Comparison of ENCODE assay signal across 8 cellular contexts in the genomic region with DNA sequence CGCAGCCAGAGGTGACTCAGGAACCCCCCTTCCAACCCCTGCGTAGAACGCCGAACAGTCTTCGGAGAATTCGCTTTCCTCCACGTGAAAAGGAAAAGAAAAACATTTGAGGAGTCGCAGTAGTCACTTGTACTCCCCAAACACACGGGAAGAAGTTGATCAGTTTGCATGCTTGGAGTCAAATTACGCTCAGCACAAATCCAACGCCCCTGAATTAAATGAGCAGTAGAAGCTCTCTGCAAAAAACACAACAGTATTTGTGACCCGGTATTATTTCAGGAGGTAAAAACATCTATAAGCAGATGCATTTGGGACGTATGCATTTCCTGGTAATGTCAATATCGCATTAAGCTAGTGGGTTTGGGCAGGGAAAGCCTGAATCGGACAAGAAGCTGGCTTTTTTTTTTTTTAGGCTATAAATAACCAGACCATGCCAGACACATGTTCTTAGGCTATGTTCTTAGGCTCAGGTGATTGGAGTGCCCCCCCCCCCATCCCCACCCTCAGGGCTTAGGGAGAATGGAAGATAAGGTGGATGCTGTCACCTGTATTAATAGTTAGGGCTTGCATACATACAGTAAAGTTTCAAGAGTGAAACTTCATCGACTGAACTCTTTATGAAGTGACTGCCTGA. TPM values are rescaled to one million over a fixed set of nuclear protein-coding genes. Genes with fewer than 3 reads are reported as not detected.
DNase-seq lines count a peak whose midpoint lies in the region.

No MANE protein-coding gene starts in this region.

- H3K14ac ChIP-seq in mesenchymal stem cell (ENCODE audit: low read length in 2 of 2): no peak overlapping the region

- H3K18ac ChIP-seq in mesenchymal stem cell (ENCODE audit: low read depth in 1 of 2, low read length in 2 of 2): peak overlapping the region in 1 of 2 experiments; percentile 58

- peak overlapping the region; percentile 54 for H2BK120ac ChIP-seq in mesenchymal stem cell (ENCODE audit: low read depth, low read length)

- H3K23ac ChIP-seq in mesenchymal stem cell (ENCODE audit: low read length in 2 of 2): no peak overlapping the region

- H3K4me3 ChIP-seq in NT2/D1 (ENCODE audit: insufficient read length, low read depth) (peak overlapping the region; percentile 84), mesenchymal stem cell (ENCODE audit: insufficient read depth in 1 of 2, low read depth in 1 of 2, low read length in 2 of 2) (peak overlapping the region; percentile 66 to 94), urinary bladder (ENCODE audit: low read depth, low read length) (peak overlapping the region; percentile 47)

- H3K27me3 ChIP-seq in NT2/D1 (ENCODE audit: insufficient read depth, insufficient read length) (peaks cover 11% of the 10 kb centered on the region), mesenchymal stem cell (ENCODE audit: control insufficient read depth in 1 of 2, insufficient read depth in 1 of 2, low read length in 2 of 2) (no peaks in the 10 kb centered on the region)

- H3K27ac ChIP-seq in cingulate gyrus (ENCODE audit: low read depth, low read length) (peak overlapping the region; percentile 72), mesenchymal stem cell (ENCODE audit: low read length, poor library complexity, severe bottlenecking) (no peak overlapping the region), urinary bladder (ENCODE audit: low read depth) (no peak overlapping the region)

- H3K27ac Mint-ChIP-seq in T-helper 1 cell treated with Interleukin-12 subunit alpha and Interleukin-12 subunit beta and Interleukin-4 antibody, amounts not matched to agents 30 μg/mL and 1 μg/mL, for 36 hours: peak overlapping the region; percentile 92

- WGBS in mesenchymal stem cell: under 1% methylated on average over 14 of the region's 16 CpGs
- WGBS in urinary bladder: under 1% methylated on average over 16 of the region's 16 CpGs

- H3K4me3 Mint-ChIP-seq in T-helper 1 cell treated with Interleukin-12 subunit alpha and Interleukin-12 subunit beta and Interleukin-4 antibody, amounts not matched to agents 30 μg/mL and 1 μg/mL, for 36 hours: peak overlapping the region; percentile 90

- H3K36me3 Mint-ChIP-seq in T-helper 1 cell treated with Interleukin-12 subunit alpha and Interleukin-12 subunit beta and Interleukin-4 antibody, amounts not matched to agents 30 μg/mL and 1 μg/mL, for 36 hours (ENCODE audit: low read depth): peaks cover 2% of the 10 kb centered on the region

- H3K9me3 ChIP-seq in NT2/D1 (ENCODE audit: insufficient read depth, low read length) (no peaks in the 10 kb centered on the region), mesenchymal stem cell (ENCODE audit: control insufficient read depth, low read length) (no peaks in the 10 kb centered on the region)

- H3K4me1 ChIP-seq in NT2/D1 (ENCODE audit: insufficient read depth, insufficient read length) (no peaks in the 10 kb centered on the region), mesenchymal stem cell (ENCODE audit: control insufficient read depth, insufficient read depth, low read depth, low read length) (peaks cover 2% of the 10 kb centered on the region), urinary bladder (ENCODE audit: insufficient read depth) (no peaks in the 10 kb centered on the region)

- peaks cover 36% of the 10 kb centered on the region for H3K27me3 Mint-ChIP-seq in T-helper 1 cell treated with Interleukin-12 subunit alpha and Interleukin-12 subunit beta and Interleukin-4 antibody, amounts not matched to agents 30 μg/mL and 1 μg/mL, for 36 hours (ENCODE audit: low read depth)

- no peak overlapping the region for H4K91ac ChIP-seq in mesenchymal stem cell (ENCODE audit: low read length)

- H2BK12ac ChIP-seq in mesenchymal stem cell (ENCODE audit: low read length in 2 of 2): no peak overlapping the region

- no peaks in the 10 kb centered on the region for H3K9me3 Mint-ChIP-seq in T-helper 1 cell treated with Interleukin-12 subunit alpha and Interleukin-12 subunit beta and Interleukin-4 antibody, amounts not matched to agents 30 μg/mL and 1 μg/mL, for 36 hours

- H3K9ac ChIP-seq in NT2/D1 (ENCODE audit: insufficient read length, low read depth): peak overlapping the region; percentile 83
- H3K9ac ChIP-seq in mesenchymal stem cell (ENCODE audit: low read length): peak overlapping the region; percentile 96

- peaks cover 24% of the 10 kb centered on the region for H3K4me1 Mint-ChIP-seq in T-helper 1 cell treated with Interleukin-12 subunit alpha and Interleukin-12 subunit beta and Interleukin-4 antibody, amounts not matched to agents 30 μg/mL and 1 μg/mL, for 36 hours (ENCODE audit: low read depth)

- no peak overlapping the region for H2BK5ac ChIP-seq in mesenchymal stem cell (ENCODE audit: low read depth, low read length, poor library complexity, severe bottlenecking)

- peaks cover 6% of the 10 kb centered on the region for H3K79me1 ChIP-seq in mesenchymal stem cell (replicated peaks; ENCODE audit: low read length, poor library complexity, severe bottlenecking)

- H2BK15ac ChIP-seq in mesenchymal stem cell (ENCODE audit: low read depth, poor library complexity, severe bottlenecking): peak overlapping the region; percentile 73

- no peaks in the 10 kb centered on the region for H3K36me3 ChIP-seq in NT2/D1 (ENCODE audit: insufficient read depth, insufficient read length, low read length)
- H3K36me3 ChIP-seq in mesenchymal stem cell (ENCODE audit: control insufficient read depth in 1 of 2, insufficient read depth in 2 of 2, low read depth in 1 of 2, low read length in 2 of 2): no peaks in the 10 kb centered on the region
- no peaks in the 10 kb centered on the region for H3K36me3 ChIP-seq in urinary bladder (ENCODE audit: insufficient read depth)

- H2AFZ ChIP-seq in mesenchymal stem cell (ENCODE audit: low read depth, low read length): peak overlapping the region; percentile 79

- peak overlapping the region; percentile 100 for H3K4me2 ChIP-seq in mesenchymal stem cell (ENCODE audit: low read length, poor library complexity, severe bottlenecking)

- H4K8ac ChIP-seq in mesenchymal stem cell (ENCODE audit: low read length): peak overlapping the region; percentile 47

- no peak overlapping the region for H3K4ac ChIP-seq in mesenchymal stem cell (ENCODE audit: low read depth in 1 of 2, low read length in 2 of 2)

- no peak overlapping the region for H2AK5ac ChIP-seq in mesenchymal stem cell (ENCODE audit: low read length, severe bottlenecking)

- DNase-seq in T-helper 1 cell (no peak), NT2/D1 (ENCODE audit: low read depth, low spot score) (no peak), mesenchymal stem cell (peak; percentile 55), Ammon's horn (ENCODE audit: low spot score) (no peak), NCI-H1048 (lab: John Stamatoyannopoulos, UW) (no peak)

RNA-seq across cellular contexts. Expression of a gene that starts 0.9 kb away (rescaled TPM):
- polyA plus RNA-seq in mesenchymal stem cell (2013, experiment 1 of 2): 13.9 TPM
- 14.1 TPM for polyA plus RNA-seq in mesenchymal stem cell (2013, experiment 2 of 2)
- total RNA-seq in urinary bladder: 91.4 TPM
- 25.4 TPM for polyA plus RNA-seq in urinary bladder
